Comparison of ENCODE assay signal across 19 cellular contexts in the genomic region with DNA sequence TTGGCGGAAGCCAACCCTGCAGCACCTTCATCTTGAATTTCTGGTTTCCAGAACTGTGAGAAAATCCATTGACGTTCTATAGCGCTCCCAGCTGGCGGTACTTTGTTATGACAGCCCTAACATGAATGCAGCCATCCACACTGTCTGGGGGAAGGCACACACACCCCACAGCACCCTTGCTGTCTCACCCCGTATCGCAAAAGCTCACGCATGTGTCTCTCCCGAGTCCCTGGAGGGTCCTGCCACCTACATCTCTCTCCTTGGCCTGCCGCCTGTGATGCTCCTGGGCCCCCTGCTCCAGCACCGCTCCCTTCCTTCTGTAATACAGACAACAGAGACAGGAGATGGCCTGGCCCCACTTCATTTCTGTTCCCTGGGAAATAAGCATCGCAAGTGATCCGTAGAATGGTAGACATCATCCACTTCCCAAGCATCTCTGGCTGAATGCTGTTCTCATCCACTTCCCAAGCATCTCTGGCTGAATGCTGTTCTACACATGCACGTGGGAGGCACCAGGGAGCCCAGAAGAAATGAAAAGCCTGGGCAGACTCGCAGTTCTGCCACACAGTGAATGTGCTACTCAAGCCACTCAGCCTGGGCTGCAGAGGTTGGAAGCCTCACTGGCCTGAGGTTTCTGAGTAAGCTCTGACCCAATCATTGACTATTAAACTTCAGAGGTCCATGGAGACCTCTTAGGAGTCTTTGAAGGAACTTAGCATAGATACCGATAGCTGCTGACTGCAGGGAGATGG. TPM values are rescaled to one million over a fixed set of nuclear protein-coding genes. Genes with fewer than 3 reads are reported as not detected.
DNase-seq lines count a peak whose midpoint lies in the region; FAIRE-seq and TF ChIP-seq lines count a peak whose summit lies in the region.
"Had no signal": no experiment of that assay in that cellular context is flagged by ENCODE, and none has a peak within 500 bp of the region (broad histone marks: within the 10 kb centered on the region; RNA-seq: fewer than 3 reads in every experiment).

No MANE protein-coding gene starts in this region.

- H3K18ac ChIP-seq in H1 (ENCODE audit: extremely low read depth, low read length) = no peak overlapping the region

- H4K91ac ChIP-seq in H1 (replicated peaks; ENCODE audit: insufficient read length, low read length) = no peak overlapping the region

- peaks cover 20% of the 10 kb centered on the region for H3K9me3 Mint-ChIP-seq in progenitor cell of endocrine pancreas (ENCODE audit: low read depth)
- H3K9me3 Mint-ChIP-seq in CD8-positive, alpha-beta memory T cell = no peaks in the 10 kb centered on the region
- H3K9me3 Mint-ChIP-seq: activated T-cell treated with anti-CD3 and anti-CD28 coated beads, Interleukin-2, amount 50 U/mL, for 4 hours; natural killer cell; T-cell had no signal

- no peak overlapping the region for H4K8ac ChIP-seq in H1 (ENCODE audit: extremely low read depth, insufficient read depth, low read length)

- no peak overlapping the region for H3K4me2 ChIP-seq in H1 (ENCODE audit: insufficient read depth in 1 of 2, low read depth in 2 of 2, low read length in 2 of 2)

- H3K36me3 ChIP-seq in H1 (ENCODE audit: control insufficient read depth in 2 of 4, insufficient read depth in 4 of 4, low read length in 3 of 4) = peaks cover 0 to 8% (median 0%) of the 10 kb centered on the region in 4 experiments; a peak in 1 of 8 replicates
- no peaks in the 10 kb centered on the region for H3K36me3 ChIP-seq in CD8-positive, alpha-beta memory T cell (ENCODE audit: insufficient read depth, low read length)
- H3K36me3 ChIP-seq: colonic mucosa had no signal

- no peak overlapping the region for H4K5ac ChIP-seq in H1 (ENCODE audit: insufficient read length, low read depth, low read length)

- 0 out of 2 replicates have a peak, but pooled peaks have one; percentile 7 for TF ChIP-seq RAD21 in Ishikawa (IDR thresholded peaks at IDR 0.05; ENCODE audit: low read depth)
- no peak for TF ChIP-seq RAD21 in H1 (IDR thresholded peaks at IDR 0.05 in 1 of 2, conservative IDR thresholded peaks at IDR 0.05 in 1 of 2; ENCODE audit: low read depth in 2 of 2, low read length in 2 of 2)

- H3K9me3 ChIP-seq in H1 (ENCODE audit: insufficient read depth in 2 of 2, low read depth in 1 of 2, low read length in 1 of 2) = peaks cover 16 to 29% of the 10 kb centered on the region in 2 experiments; a peak in 3 of 4 replicates
- no peaks in the 10 kb centered on the region for H3K9me3 ChIP-seq in CD8-positive, alpha-beta memory T cell (ENCODE audit: low read length)
- H3K9me3 ChIP-seq: colonic mucosa, esophagus squamous epithelium had no signal

- H3K27me3 Mint-ChIP-seq in progenitor cell of endocrine pancreas = no peaks in the 10 kb centered on the region
- no peaks in the 10 kb centered on the region for H3K27me3 Mint-ChIP-seq in CD8-positive, alpha-beta memory T cell
- H3K27me3 Mint-ChIP-seq: T-cell had no signal

- H2BK5ac ChIP-seq in H1 (ENCODE audit: low read depth, low read length) = no peak overlapping the region

- H4K20me1 ChIP-seq in H1 (replicated peaks in 1 of 2; ENCODE audit: control insufficient read depth in 1 of 2, insufficient read depth in 2 of 2, low read length in 2 of 2) = no peaks in the 10 kb centered on the region

- no peak overlapping the region for H3K23ac ChIP-seq in H1 (ENCODE audit: insufficient read length)

- no peaks in the 10 kb centered on the region for H3K79me2 ChIP-seq in H1 (ENCODE audit: control insufficient read depth in 1 of 2, insufficient read depth in 2 of 2, low read length in 2 of 2)

- TF ChIP-seq CTCF in H1 (IDR thresholded peaks at IDR 0.05; ENCODE audit: control extremely low read depth in 1 of 3, insufficient read depth in 1 of 3, low read depth in 1 of 3, low read length in 3 of 3) (peak; percentile 2 to 35 (median 17); a peak in 3 of 4 replicates), progenitor cell of endocrine pancreas (IDR thresholded peaks at IDR 0.05; ENCODE audit: unreplicated experiment) (no peak)

- H3K36me3 Mint-ChIP-seq in progenitor cell of endocrine pancreas (ENCODE audit: insufficient read depth) = peaks cover 37% of the 10 kb centered on the region
- peaks cover 0 to 13% (median 1%) of the 10 kb centered on the region in 3 donors for H3K36me3 Mint-ChIP-seq in CD8-positive, alpha-beta memory T cell
- H3K36me3 Mint-ChIP-seq: natural killer cell had no signal

- H3K4me3 Mint-ChIP-seq in progenitor cell of endocrine pancreas (ENCODE audit: low read depth) = no peak overlapping the region
- H3K4me3 Mint-ChIP-seq in CD8-positive, alpha-beta memory T cell = no peak overlapping the region
- H3K4me3 Mint-ChIP-seq: activated T-cell treated with anti-CD3 and anti-CD28 coated beads, Interleukin-2, amount 50 U/mL, for 4 hours; natural killer cell; T-cell had no signal

- no peak for FAIRE-seq in H1 (lab: Jason Lieb, UNC)
- FAIRE-seq: A204.1, RCC 7860 had no signal

- no peak for TF ChIP-seq POLR2A in H1 (IDR thresholded peaks at IDR 0.05; ENCODE audit: control extremely low read depth in 1 of 2, low read depth in 2 of 2, low read length in 2 of 2)

- DNase-seq in activated CD4-positive, alpha-beta T cell treated with anti-CD3 and anti-CD28 coated beads for 48 hours = peak; percentile 18
- no peak for DNase-seq in activated CD4-positive, alpha-beta T cell treated with anti-CD3 and anti-CD28 coated beads for 1 hour
- DNase-seq in H1 (ENCODE audit: low read depth in 1 of 2, low spot score in 2 of 2) = no peak
- DNase-seq in progenitor cell of endocrine pancreas (ENCODE audit: low spot score, unreplicated experiment) = no peak
- DNase-seq in LoVo (ENCODE audit: low spot score) = no peak
- no peak for DNase-seq in EL
- no peak for DNase-seq in CD8-positive, alpha-beta memory T cell
- DNase-seq: activated T-cell treated with anti-CD3 and anti-CD28 coated beads, Interleukin-2, amount 50 U/mL, for 4 hours; colonic mucosa; esophagus squamous epithelium; GF-D8; NCI-H187 treated with DMSO at 0.1 percent for 48 hours; NCI-H524 treated with DMSO at 0.1 percent for 48 hours had no signal

- peaks cover 7% of the 10 kb centered on the region for H3K4me1 Mint-ChIP-seq in progenitor cell of endocrine pancreas (ENCODE audit: low read depth)
- peaks cover 4 to 6% (median 4%) of the 10 kb centered on the region in 3 donors for H3K4me1 Mint-ChIP-seq in CD8-positive, alpha-beta memory T cell

- H3K27ac ChIP-seq in H1 (ENCODE audit: low read depth, low read length) = no peak overlapping the region
- no peak overlapping the region for H3K27ac ChIP-seq in CD8-positive, alpha-beta memory T cell (ENCODE audit: low read depth, low read length)
- H3K27ac ChIP-seq: colonic mucosa, esophagus squamous epithelium had no signal

- CTCF ChIA-PET in H1 (lab: Charles Lee; ENCODE audit: partially characterized antibody) = interaction anchor here (0.6 to 2.3 kb wide), 5 partner anchors 10 to 362 kb away, joined by 3 to 12 read pairs (median 5); no protein-coding TSS in a partner anchor
- CTCF ChIA-PET in CD8-positive, alpha-beta memory T cell (lab: Charles Lee) = no interaction called here

- no peak overlapping the region for H2BK12ac ChIP-seq in H1 (ENCODE audit: low read depth, low read length)

- WGBS in H1 (ENCODE audit: extremely low coverage in 1 of 2, insufficient coverage in 1 of 2, insufficient read length in 1 of 2, insufficient replicate concordance in 2 of 2, low coverage in 1 of 2, low lambda C conversion rate in 2 of 2, missing lambda C conversion rate in 1 of 2), 2 experiments = 93% methylated on average over 15 of the region's 15 CpGs; no CpG with 5 or more reads in 1 of the 2 experiments

- no peak overlapping the region for H3K4ac ChIP-seq in H1 (replicated peaks; ENCODE audit: insufficient read length, low read depth, low read length)

- no peaks in the 10 kb centered on the region; a peak in 1 of 7 replicates for H3K4me1 ChIP-seq in H1 (replicated peaks in 1 of 4; ENCODE audit: control insufficient read depth in 3 of 4, insufficient read depth in 4 of 4, low read length in 3 of 4)
- no peaks in the 10 kb centered on the region for H3K4me1 ChIP-seq in CD8-positive, alpha-beta memory T cell (ENCODE audit: insufficient read depth, low read length)
- H3K4me1 ChIP-seq: colonic mucosa had no signal

- no peaks in the 10 kb centered on the region for H3K79me1 ChIP-seq in H1 (ENCODE audit: low read depth, low read length)

- no peak overlapping the region for H2BK120ac ChIP-seq in H1 (replicated peaks; ENCODE audit: low read depth, low read length)

- H3K9ac ChIP-seq in H1 (replicated peaks in 1 of 4; ENCODE audit: extremely low read depth in 1 of 4, low read depth in 3 of 4, low read length in 3 of 4) = no peak overlapping the region

- H3K14ac ChIP-seq in H1 (ENCODE audit: insufficient read length) = no peak overlapping the region

- H2AK5ac ChIP-seq in H1 (ENCODE audit: low read depth, low read length) = no peak overlapping the region

- H2BK20ac ChIP-seq in H1 (ENCODE audit: low read length) = no peak overlapping the region

- H3K27me3 ChIP-seq in H1 (replicated peaks in 1 of 4; ENCODE audit: control insufficient read depth in 3 of 4, extremely low read depth in 1 of 4, insufficient read depth in 3 of 4, low read length in 3 of 4) = no peaks in the 10 kb centered on the region
- no peaks in the 10 kb centered on the region for H3K27me3 ChIP-seq in CD8-positive, alpha-beta memory T cell (ENCODE audit: insufficient read depth, low read length, poor library complexity, severe bottlenecking)
- H3K27me3 ChIP-seq: colonic mucosa, esophagus squamous epithelium had no signal

- TF ChIP-seq EP300 in Ishikawa (IDR thresholded peaks at IDR 0.05; ENCODE audit: borderline replicate concordance) (no peak), H1 (IDR thresholded peaks at IDR 0.05; ENCODE audit: borderline replicate concordance in 1 of 2, low read depth in 2 of 2, low read length in 2 of 2) (no peak)

- H3K23me2 ChIP-seq in H1 (ENCODE audit: low read depth, low read length) = no peaks in the 10 kb centered on the region

- no peak overlapping the region for H2BK15ac ChIP-seq in H1 (ENCODE audit: low read length)

- H3K56ac ChIP-seq in H1 (replicated peaks; ENCODE audit: insufficient read length, low read depth, low read length) = no peak overlapping the region

- no peak overlapping the region for H2AFZ ChIP-seq in H1 (ENCODE audit: low read length)

- H3K27ac Mint-ChIP-seq in progenitor cell of endocrine pancreas = peak overlapping the region; percentile 50
- no peak overlapping the region for H3K27ac Mint-ChIP-seq in CD8-positive, alpha-beta memory T cell
- H3K27ac Mint-ChIP-seq: natural killer cell, T-cell had no signal

- no peak overlapping the region for H3K4me3 ChIP-seq in H1 (ENCODE audit: extremely low read depth in 1 of 4, insufficient read depth in 2 of 4, low read depth in 3 of 4, low read length in 4 of 4)
- no peak overlapping the region for H3K4me3 ChIP-seq in CD8-positive, alpha-beta memory T cell (ENCODE audit: low read length)
- H3K4me3 ChIP-seq: colonic mucosa, esophagus squamous epithelium had no signal

- POLR2A ChIA-PET in H1 (lab: Charles Lee; ENCODE audit: partially characterized antibody) = no interaction called here
- POLR2A ChIA-PET in CD8-positive, alpha-beta memory T cell (lab: Charles Lee) = no interaction called here

RNA-seq across cellular contexts. Expression of gene EPN1, which starts 29.6 kb away (rescaled TPM):
- total RNA-seq in H1 (2021; fragmentation: NEBNext Ultra II Directional; extraction: Animal tissue kit (Norgen Biotek cat#: 25700)) = 200 and 206 TPM in 2 replicates
- 49.6 and 116 TPM in 2 replicates for polyA plus RNA-seq in H1 (2011; rRNA removed)
- polyA plus RNA-seq in H1 (2011; cell fraction: cytosol; rRNA removed) = 75.2 TPM
- polyA plus RNA-seq in H1 (2011; cell fraction: nucleus; rRNA removed) = 71.0 TPM
- 100 to 163 TPM (median 150 TPM) in 4 replicates for polyA plus RNA-seq in H1 (2012, experiment 1 of 2)
- polyA plus RNA-seq in H1 (2012, experiment 2 of 2) = 137 TPM
- polyA plus RNA-seq in H1 (2013, experiment 1 of 2) = 103 TPM
- polyA plus RNA-seq in H1 (2013, experiment 2 of 2) = 111 TPM
- 55.2 and 69.0 TPM in 2 replicates for polyA minus RNA-seq in H1 (2011; rRNA and poly(A)+ RNA removed)
- 133 TPM for polyA minus RNA-seq in H1 (2011; cell fraction: cytosol; rRNA and poly(A)+ RNA removed)
- 43.1 TPM for polyA minus RNA-seq in H1 (2011; cell fraction: nucleus; rRNA and poly(A)+ RNA removed)
- 115 and 118 TPM in 2 replicates for total RNA-seq in progenitor cell of endocrine pancreas
- 10 to 100 TPM; 39.0 to 40.2 TPM for total RNA-seq in CD8-positive, alpha-beta memory T cell
- 20.2 TPM for polyA plus RNA-seq in CD8-positive, alpha-beta memory T cell

RNA-seq across cellular contexts. Expression of gene NLRP9, which starts 33.5 kb away (rescaled TPM):
- total RNA-seq in H1 (2021; fragmentation: NEBNext Ultra II Directional; extraction: Animal tissue kit (Norgen Biotek cat#: 25700)) = not detected in 2 replicates
- not detected in 2 replicates for polyA plus RNA-seq in H1 (2011; rRNA removed)
- not detected for polyA plus RNA-seq in H1 (2011; cell fraction: cytosol; rRNA removed)
- polyA plus RNA-seq in H1 (2011; cell fraction: nucleus; rRNA removed) = not detected
- not detected in 4 replicates for polyA plus RNA-seq in H1 (2012, experiment 1 of 2)
- polyA plus RNA-seq in H1 (2012, experiment 2 of 2) = not detected
- not detected for polyA plus RNA-seq in H1 (2013, experiment 1 of 2)
- polyA plus RNA-seq in H1 (2013, experiment 2 of 2) = not detected
- polyA minus RNA-seq in H1 (2011; rRNA and poly(A)+ RNA removed) = not detected in 2 replicates
- polyA minus RNA-seq in H1 (2011; cell fraction: cytosol; rRNA and poly(A)+ RNA removed) = not detected
- polyA minus RNA-seq in H1 (2011; cell fraction: nucleus; rRNA and poly(A)+ RNA removed) = not detected
- total RNA-seq in progenitor cell of endocrine pancreas = not detected in 2 replicates
- total RNA-seq in CD8-positive, alpha-beta memory T cell = not detected
- not detected for polyA plus RNA-seq in CD8-positive, alpha-beta memory T cell
- total RNA-seq: activated T-cell treated with anti-CD3 and anti-CD28 coated beads, Interleukin-2, amount 50 U/mL, for 4 hours; colonic mucosa; esophagus squamous epithelium; H7; natural killer cell; T-cell had no signal

RNA-seq across cellular contexts. Expression of gene U2AF2, which starts 49.8 kb away (rescaled TPM):
- total RNA-seq in H1 (2021; fragmentation: NEBNext Ultra II Directional; extraction: Animal tissue kit (Norgen Biotek cat#: 25700)) = 252 and 269 TPM in 2 replicates
- polyA plus RNA-seq in H1 (2011; rRNA removed) = 162 and 297 TPM in 2 replicates
- 279 TPM for polyA plus RNA-seq in H1 (2011; cell fraction: cytosol; rRNA removed)
- polyA plus RNA-seq in H1 (2011; cell fraction: nucleus; rRNA removed) = 769 TPM
- polyA plus RNA-seq in H1 (2012, experiment 1 of 2) = 233 to 309 TPM (median 276 TPM) in 4 replicates
- 266 TPM for polyA plus RNA-seq in H1 (2012, experiment 2 of 2)
- 137 TPM for polyA plus RNA-seq in H1 (2013, experiment 1 of 2)
- 126 TPM for polyA plus RNA-seq in H1 (2013, experiment 2 of 2)
- 135 TPM in 2 replicates for polyA minus RNA-seq in H1 (2011; rRNA and poly(A)+ RNA removed)
- 185 TPM for polyA minus RNA-seq in H1 (2011; cell fraction: cytosol; rRNA and poly(A)+ RNA removed)
- 146 TPM for polyA minus RNA-seq in H1 (2011; cell fraction: nucleus; rRNA and poly(A)+ RNA removed)
- total RNA-seq in progenitor cell of endocrine pancreas = 275 and 281 TPM in 2 replicates
- total RNA-seq in CD8-positive, alpha-beta memory T cell = 100 to 1,000 TPM; 374 to 386 TPM
- polyA plus RNA-seq in CD8-positive, alpha-beta memory T cell = 9.5 TPM

RNA-seq across cellular contexts. Expression of gene RFPL4A, which starts 54.2 kb away (rescaled TPM):
- not detected in 2 replicates for total RNA-seq in H1 (2021; fragmentation: NEBNext Ultra II Directional; extraction: Animal tissue kit (Norgen Biotek cat#: 25700))
- not detected in 2 replicates for polyA plus RNA-seq in H1 (2011; rRNA removed)
- not detected for polyA plus RNA-seq in H1 (2011; cell fraction: cytosol; rRNA removed)
- polyA plus RNA-seq in H1 (2011; cell fraction: nucleus; rRNA removed) = not detected
- not detected in 4 replicates for polyA plus RNA-seq in H1 (2012, experiment 1 of 2)
- not detected for polyA plus RNA-seq in H1 (2012, experiment 2 of 2)
- polyA plus RNA-seq in H1 (2013, experiment 1 of 2) = not detected
- polyA plus RNA-seq in H1 (2013, experiment 2 of 2) = not detected
- polyA minus RNA-seq in H1 (2011; rRNA and poly(A)+ RNA removed) = not detected in 2 replicates
- not detected for polyA minus RNA-seq in H1 (2011; cell fraction: cytosol; rRNA and poly(A)+ RNA removed)
- polyA minus RNA-seq in H1 (2011; cell fraction: nucleus; rRNA and poly(A)+ RNA removed) = not detected
- not detected in 2 replicates for total RNA-seq in progenitor cell of endocrine pancreas
- total RNA-seq in CD8-positive, alpha-beta memory T cell = not detected
- polyA plus RNA-seq in CD8-positive, alpha-beta memory T cell = not detected
- total RNA-seq: activated T-cell treated with anti-CD3 and anti-CD28 coated beads, Interleukin-2, amount 50 U/mL, for 4 hours; colonic mucosa; esophagus squamous epithelium; H7; natural killer cell; T-cell had no signal

RNA-seq across cellular contexts. Expression of gene CCDC106, which starts 56.7 kb away (rescaled TPM):
- total RNA-seq in H1 (2021; fragmentation: NEBNext Ultra II Directional; extraction: Animal tissue kit (Norgen Biotek cat#: 25700)) = 19.1 and 20.1 TPM in 2 replicates
- 12.0 and 19.4 TPM in 2 replicates for polyA plus RNA-seq in H1 (2011; rRNA removed)
- 10.8 TPM for polyA plus RNA-seq in H1 (2011; cell fraction: cytosol; rRNA removed)
- polyA plus RNA-seq in H1 (2011; cell fraction: nucleus; rRNA removed) = 24.2 TPM
- 11.2 to 17.6 TPM (median 16.0 TPM) in 4 replicates for polyA plus RNA-seq in H1 (2012, experiment 1 of 2)
- 17.1 TPM for polyA plus RNA-seq in H1 (2012, experiment 2 of 2)
- polyA plus RNA-seq in H1 (2013, experiment 1 of 2) = 17.2 TPM
- 16.7 TPM for polyA plus RNA-seq in H1 (2013, experiment 2 of 2)
- polyA minus RNA-seq in H1 (2011; rRNA and poly(A)+ RNA removed) = 2.7 TPM in 2 replicates
- polyA minus RNA-seq in H1 (2011; cell fraction: cytosol; rRNA and poly(A)+ RNA removed) = 8.7 TPM
- 5.9 TPM for polyA minus RNA-seq in H1 (2011; cell fraction: nucleus; rRNA and poly(A)+ RNA removed)
- 23.0 and 23.9 TPM in 2 replicates for total RNA-seq in progenitor cell of endocrine pancreas
- total RNA-seq in CD8-positive, alpha-beta memory T cell = 1 to 10 TPM; 2.0 to 2.2 TPM
- polyA plus RNA-seq in CD8-positive, alpha-beta memory T cell = 0.54 TPM
